1 cellular context compared by ENCODE assay signal in the genomic region with DNA sequence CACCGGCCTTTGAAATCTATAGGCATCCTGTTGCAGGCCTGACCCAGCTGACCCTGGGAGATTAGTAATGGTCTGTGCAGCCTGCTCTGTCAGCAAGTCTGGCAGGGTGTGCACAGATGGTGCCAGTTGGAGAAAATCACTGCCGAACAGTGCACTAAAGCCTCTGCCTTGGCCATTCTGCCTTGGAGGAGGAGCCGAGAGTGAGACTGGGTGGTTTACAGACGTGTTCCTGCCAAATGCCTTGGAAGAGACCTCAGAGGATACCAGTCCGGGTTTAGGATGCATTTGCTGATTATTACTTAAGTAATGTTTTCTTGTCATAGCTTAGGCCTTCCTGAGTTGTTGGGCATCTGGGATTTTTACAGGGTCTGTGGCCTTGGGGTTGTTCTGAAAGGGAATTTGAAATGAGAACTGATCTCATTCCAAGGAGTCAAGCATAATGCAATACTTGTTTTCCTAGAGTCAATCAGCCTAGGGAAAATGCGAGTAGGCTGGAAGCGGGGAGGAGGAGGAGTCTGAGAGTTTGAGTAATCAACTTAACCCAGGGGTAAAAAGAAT.
A peak's percentile ranks its signal among the peaks of the same experiment; 100 is the strongest.
TF ChIP-seq lines count a peak whose summit lies in the region.

No MANE protein-coding gene starts in this region.

TF ChIP-seq in HepG2, 621 proteins besides CTCF, POLR2A, EP300 and RAD21 (continued from another document):
- TF ChIP-seq, protein P1, sequence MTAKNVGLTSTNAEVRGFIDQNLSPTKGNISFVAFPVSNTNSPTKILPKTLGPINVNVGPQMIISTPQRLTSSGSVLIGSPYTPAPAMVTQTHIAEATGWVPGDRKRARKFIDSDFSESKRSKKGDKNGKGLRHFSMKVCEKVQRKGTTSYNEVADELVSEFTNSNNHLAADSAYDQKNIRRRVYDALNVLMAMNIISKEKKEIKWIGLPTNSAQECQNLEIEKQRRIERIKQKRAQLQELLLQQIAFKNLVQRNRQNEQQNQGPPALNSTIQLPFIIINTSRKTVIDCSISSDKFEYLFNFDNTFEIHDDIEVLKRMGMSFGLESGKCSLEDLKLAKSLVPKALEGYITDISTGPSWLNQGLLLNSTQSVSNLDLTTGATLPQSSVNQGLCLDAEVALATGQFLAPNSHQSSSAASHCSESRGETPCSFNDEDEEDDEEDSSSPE (CRISPR knock-in tag; IDR thresholded peaks at IDR 0.05): no peak
- TF ChIP-seq ZBTB42 (CRISPR knock-in tag; IDR thresholded peaks at IDR 0.05) (no peak), TEAD3 (CRISPR knock-in tag; optimal IDR thresholded peaks at IDR 0.05; ENCODE audit: borderline replicate concordance) (no peak), NR2F1 (CRISPR knock-in tag; IDR thresholded peaks at IDR 0.05) (0 out of 4 replicates have a peak, but pooled peaks of 1 of the 2 experiments have one; percentile 15), FOXM1 (CRISPR knock-in tag; IDR thresholded peaks at IDR 0.05) (no peak)
- TF ChIP-seq, protein P2, sequence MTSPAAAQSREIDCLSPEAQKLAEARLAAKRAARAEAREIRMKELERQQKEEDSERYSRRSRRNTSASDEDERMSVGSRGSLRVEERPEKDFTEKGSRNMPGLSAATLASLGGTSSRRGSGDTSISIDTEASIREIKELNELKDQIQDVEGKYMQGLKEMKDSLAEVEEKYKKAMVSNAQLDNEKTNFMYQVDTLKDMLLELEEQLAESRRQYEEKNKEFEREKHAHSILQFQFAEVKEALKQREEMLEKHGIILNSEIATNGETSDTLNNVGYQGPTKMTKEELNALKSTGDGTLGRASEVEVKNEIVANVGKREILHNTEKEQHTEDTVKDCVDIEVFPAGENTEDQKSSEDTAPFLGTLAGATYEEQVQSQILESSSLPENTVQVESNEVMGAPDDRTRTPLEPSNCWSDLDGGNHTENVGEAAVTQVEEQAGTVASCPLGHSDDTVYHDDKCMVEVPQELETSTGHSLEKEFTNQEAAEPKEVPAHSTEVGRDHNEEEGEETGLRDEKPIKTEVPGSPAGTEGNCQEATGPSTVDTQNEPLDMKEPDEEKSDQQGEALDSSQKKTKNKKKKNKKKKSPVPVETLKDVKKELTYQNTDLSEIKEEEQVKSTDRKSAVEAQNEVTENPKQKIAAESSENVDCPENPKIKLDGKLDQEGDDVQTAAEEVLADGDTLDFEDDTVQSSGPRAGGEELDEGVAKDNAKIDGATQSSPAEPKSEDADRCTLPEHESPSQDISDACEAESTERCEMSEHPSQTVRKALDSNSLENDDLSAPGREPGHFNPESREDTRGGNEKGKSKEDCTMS (CRISPR knock-in tag; conservative IDR thresholded peaks at IDR 0.05): no peak
